Comparison of ENCODE assay signal across 1 cellular context in the genomic region with DNA sequence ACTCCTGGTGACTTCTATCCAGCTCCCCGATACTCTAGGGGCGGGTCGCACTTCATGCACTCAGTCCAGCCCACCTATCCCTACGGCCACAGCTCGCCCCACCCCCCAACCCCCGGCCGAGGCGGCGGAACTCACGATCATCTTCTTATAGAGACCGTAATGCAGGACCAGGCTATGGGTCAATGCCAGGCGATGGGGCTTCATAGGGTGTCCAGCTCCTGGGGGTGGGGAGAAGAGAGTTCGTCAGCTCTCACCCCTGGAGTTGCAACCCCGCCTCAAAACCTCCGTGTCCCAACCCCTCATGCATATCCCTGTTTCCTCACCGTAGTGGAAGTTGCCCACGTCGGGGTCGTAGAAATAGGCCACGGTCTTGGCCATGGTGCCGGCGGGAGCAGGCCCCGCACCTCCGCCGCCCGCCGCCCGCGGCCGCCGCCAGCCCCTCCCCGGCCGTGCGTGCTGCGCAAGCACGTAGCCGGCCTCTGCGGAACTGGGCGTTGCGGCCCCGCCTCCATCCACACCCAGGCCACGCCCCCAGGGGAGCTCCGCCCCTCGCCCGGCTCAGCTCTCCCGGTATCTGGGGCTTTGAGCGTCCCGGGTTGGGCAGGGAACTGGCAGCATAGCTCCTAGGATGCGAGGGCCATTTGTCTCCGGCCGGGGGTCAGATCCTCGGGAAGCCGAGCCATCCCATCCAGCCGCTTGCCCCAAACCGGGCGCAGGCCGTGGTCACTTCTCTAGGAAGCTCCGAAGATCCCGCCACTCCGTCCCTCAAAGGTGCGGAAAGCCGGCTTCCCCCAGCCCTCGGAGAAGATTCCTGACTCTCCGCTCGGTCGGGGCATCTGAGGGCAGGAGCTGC.
A peak's percentile ranks its signal among the peaks of the same experiment; 100 is the strongest.
TF ChIP-seq lines count a peak whose summit lies in the region.

A gene (minus strand): TSS at position 437 of the 853 bp plus-strand sequence. CDS start 59 bp downstream, at position 378.
A gene with protein sequence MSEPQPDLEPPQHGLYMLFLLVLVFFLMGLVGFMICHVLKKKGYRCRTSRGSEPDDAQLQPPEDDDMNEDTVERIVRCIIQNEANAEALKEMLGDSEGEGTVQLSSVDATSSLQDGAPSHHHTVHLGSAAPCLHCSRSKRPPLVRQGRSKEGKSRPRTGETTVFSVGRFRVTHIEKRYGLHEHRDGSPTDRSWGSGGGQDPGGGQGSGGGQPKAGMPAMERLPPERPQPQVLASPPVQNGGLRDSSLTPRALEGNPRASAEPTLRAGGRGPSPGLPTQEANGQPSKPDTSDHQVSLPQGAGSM (plus strand): TSS at position 585 of the 853 bp plus-strand sequence. CDS start 1,229 bp downstream, outside the sequence.

TF ChIP-seq in HepG2, 621 proteins besides CTCF, POLR2A, EP300 and RAD21 (continued from another document and continues in another):
- TF ChIP-seq, protein P1, sequence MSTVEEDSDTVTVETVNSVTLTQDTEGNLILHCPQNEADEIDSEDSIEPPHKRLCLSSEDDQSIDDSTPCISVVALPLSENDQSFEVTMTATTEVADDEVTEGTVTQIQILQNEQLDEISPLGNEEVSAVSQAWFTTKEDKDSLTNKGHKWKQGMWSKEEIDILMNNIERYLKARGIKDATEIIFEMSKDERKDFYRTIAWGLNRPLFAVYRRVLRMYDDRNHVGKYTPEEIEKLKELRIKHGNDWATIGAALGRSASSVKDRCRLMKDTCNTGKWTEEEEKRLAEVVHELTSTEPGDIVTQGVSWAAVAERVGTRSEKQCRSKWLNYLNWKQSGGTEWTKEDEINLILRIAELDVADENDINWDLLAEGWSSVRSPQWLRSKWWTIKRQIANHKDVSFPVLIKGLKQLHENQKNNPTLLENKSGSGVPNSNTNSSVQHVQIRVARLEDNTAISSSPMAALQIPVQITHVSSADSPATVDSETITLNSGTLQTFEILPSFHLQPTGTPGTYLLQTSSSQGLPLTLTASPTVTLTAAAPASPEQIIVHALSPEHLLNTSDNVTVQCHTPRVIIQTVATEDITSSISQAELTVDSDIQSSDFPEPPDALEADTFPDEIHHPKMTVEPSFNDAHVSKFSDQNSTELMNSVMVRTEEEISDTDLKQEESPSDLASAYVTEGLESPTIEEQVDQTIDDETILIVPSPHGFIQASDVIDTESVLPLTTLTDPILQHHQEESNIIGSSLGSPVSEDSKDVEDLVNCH (CRISPR knock-in tag; IDR thresholded peaks at IDR 0.05): 0 out of 2 replicates have a peak, but pooled peaks have one; percentile 22
- no peak for TF ChIP-seq HMG20B (CRISPR knock-in tag; conservative IDR thresholded peaks at IDR 0.05)
- TF ChIP-seq ZNF879 (CRISPR knock-in tag; IDR thresholded peaks at IDR 0.05): no peak
- TF ChIP-seq ZNF430 (CRISPR knock-in tag; IDR thresholded peaks at IDR 0.05): no peak
- TF ChIP-seq FLYWCH1 (CRISPR knock-in tag; IDR thresholded peaks at IDR 0.05): no peak
- TF ChIP-seq, protein P2, sequence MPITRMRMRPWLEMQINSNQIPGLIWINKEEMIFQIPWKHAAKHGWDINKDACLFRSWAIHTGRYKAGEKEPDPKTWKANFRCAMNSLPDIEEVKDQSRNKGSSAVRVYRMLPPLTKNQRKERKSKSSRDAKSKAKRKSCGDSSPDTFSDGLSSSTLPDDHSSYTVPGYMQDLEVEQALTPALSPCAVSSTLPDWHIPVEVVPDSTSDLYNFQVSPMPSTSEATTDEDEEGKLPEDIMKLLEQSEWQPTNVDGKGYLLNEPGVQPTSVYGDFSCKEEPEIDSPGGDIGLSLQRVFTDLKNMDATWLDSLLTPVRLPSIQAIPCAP (CRISPR knock-in tag; IDR thresholded peaks at IDR 0.05; ENCODE audit: low read depth): no peak; the same call in 1 of the 2 replicates
- TF ChIP-seq ZNF75D (CRISPR knock-in tag; IDR thresholded peaks at IDR 0.05; ENCODE audit: borderline replicate concordance): no peak
- TF ChIP-seq, protein P3, sequence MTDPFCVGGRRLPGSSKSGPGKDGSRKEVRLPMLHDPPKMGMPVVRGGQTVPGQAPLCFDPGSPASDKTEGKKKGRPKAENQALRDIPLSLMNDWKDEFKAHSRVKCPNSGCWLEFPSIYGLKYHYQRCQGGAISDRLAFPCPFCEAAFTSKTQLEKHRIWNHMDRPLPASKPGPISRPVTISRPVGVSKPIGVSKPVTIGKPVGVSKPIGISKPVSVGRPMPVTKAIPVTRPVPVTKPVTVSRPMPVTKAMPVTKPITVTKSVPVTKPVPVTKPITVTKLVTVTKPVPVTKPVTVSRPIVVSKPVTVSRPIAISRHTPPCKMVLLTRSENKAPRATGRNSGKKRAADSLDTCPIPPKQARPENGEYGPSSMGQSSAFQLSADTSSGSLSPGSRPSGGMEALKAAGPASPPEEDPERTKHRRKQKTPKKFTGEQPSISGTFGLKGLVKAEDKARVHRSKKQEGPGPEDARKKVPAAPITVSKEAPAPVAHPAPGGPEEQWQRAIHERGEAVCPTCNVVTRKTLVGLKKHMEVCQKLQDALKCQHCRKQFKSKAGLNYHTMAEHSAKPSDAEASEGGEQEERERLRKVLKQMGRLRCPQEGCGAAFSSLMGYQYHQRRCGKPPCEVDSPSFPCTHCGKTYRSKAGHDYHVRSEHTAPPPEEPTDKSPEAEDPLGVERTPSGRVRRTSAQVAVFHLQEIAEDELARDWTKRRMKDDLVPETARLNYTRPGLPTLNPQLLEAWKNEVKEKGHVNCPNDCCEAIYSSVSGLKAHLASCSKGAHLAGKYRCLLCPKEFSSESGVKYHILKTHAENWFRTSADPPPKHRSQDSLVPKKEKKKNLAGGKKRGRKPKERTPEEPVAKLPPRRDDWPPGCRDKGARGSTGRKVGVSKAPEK (CRISPR knock-in tag; IDR thresholded peaks at IDR 0.05; ENCODE audit: borderline replicate concordance): no peak
- no peak for TF ChIP-seq FOXA1 (IDR thresholded peaks at IDR 0.05)
- no peak for TF ChIP-seq FOXA1 (CRISPR knock-in tag; IDR thresholded peaks at IDR 0.05)
- no peak for TF ChIP-seq ZNF44 (CRISPR knock-in tag; IDR thresholded peaks at IDR 0.05)
- TF ChIP-seq ZBTB42 (CRISPR knock-in tag; IDR thresholded peaks at IDR 0.05): no peak
- no peak for TF ChIP-seq TGIF2 (CRISPR knock-in tag; IDR thresholded peaks at IDR 0.05)
- no peak for TF ChIP-seq ETV6 (CRISPR knock-in tag; conservative IDR thresholded peaks at IDR 0.05)
- no peak for TF ChIP-seq ZFP1 (CRISPR knock-in tag; IDR thresholded peaks at IDR 0.05)
- peak; percentile 90 for TF ChIP-seq ZNF501 (CRISPR knock-in tag; IDR thresholded peaks at IDR 0.05)
- TF ChIP-seq GTF3A (CRISPR knock-in tag; conservative IDR thresholded peaks at IDR 0.05): peak; percentile 75; the same call in 1 of the 2 replicates
- TF ChIP-seq ZNF556 (CRISPR knock-in tag; IDR thresholded peaks at IDR 0.05; ENCODE audit: borderline replicate concordance): 0 out of 2 replicates have a peak, but pooled peaks have one; percentile 31
- no peak for TF ChIP-seq FOXK1 (CRISPR knock-in tag; IDR thresholded peaks at IDR 0.05; ENCODE audit: borderline replicate concordance, low read depth)
- no peak for TF ChIP-seq ZNF629 (CRISPR knock-in tag; conservative IDR thresholded peaks at IDR 0.05)
- peak; percentile 61 for TF ChIP-seq ELF1 (CRISPR knock-in tag; IDR thresholded peaks at IDR 0.05)
- no peak for TF ChIP-seq IRF2 (CRISPR knock-in tag; IDR thresholded peaks at IDR 0.05)
- TF ChIP-seq ZNF224 (CRISPR knock-in tag; IDR thresholded peaks at IDR 0.05): peak; percentile 82; the same call in 1 of the 2 replicates
- peak; percentile 53; the same call in 1 of the 2 replicates for TF ChIP-seq ZNF773 (CRISPR knock-in tag; IDR thresholded peaks at IDR 0.05; ENCODE audit: borderline replicate concordance)
- no peak for TF ChIP-seq CC2D1A (CRISPR knock-in tag; IDR thresholded peaks at IDR 0.05)
- TF ChIP-seq, protein P4, sequence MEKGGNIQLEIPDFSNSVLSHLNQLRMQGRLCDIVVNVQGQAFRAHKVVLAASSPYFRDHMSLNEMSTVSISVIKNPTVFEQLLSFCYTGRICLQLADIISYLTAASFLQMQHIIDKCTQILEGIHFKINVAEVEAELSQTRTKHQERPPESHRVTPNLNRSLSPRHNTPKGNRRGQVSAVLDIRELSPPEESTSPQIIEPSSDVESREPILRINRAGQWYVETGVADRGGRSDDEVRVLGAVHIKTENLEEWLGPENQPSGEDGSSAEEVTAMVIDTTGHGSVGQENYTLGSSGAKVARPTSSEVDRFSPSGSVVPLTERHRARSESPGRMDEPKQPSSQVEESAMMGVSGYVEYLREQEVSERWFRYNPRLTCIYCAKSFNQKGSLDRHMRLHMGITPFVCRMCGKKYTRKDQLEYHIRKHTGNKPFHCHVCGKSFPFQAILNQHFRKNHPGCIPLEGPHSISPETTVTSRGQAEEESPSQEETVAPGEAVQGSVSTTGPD (CRISPR knock-in tag; IDR thresholded peaks at IDR 0.05): no peak
- no peak for TF ChIP-seq ZNF296 (CRISPR knock-in tag; conservative IDR thresholded peaks at IDR 0.05)
- TF ChIP-seq ZNF382 (CRISPR knock-in tag; IDR thresholded peaks at IDR 0.05; ENCODE audit: borderline replicate concordance): no peak
- TF ChIP-seq, protein P5, sequence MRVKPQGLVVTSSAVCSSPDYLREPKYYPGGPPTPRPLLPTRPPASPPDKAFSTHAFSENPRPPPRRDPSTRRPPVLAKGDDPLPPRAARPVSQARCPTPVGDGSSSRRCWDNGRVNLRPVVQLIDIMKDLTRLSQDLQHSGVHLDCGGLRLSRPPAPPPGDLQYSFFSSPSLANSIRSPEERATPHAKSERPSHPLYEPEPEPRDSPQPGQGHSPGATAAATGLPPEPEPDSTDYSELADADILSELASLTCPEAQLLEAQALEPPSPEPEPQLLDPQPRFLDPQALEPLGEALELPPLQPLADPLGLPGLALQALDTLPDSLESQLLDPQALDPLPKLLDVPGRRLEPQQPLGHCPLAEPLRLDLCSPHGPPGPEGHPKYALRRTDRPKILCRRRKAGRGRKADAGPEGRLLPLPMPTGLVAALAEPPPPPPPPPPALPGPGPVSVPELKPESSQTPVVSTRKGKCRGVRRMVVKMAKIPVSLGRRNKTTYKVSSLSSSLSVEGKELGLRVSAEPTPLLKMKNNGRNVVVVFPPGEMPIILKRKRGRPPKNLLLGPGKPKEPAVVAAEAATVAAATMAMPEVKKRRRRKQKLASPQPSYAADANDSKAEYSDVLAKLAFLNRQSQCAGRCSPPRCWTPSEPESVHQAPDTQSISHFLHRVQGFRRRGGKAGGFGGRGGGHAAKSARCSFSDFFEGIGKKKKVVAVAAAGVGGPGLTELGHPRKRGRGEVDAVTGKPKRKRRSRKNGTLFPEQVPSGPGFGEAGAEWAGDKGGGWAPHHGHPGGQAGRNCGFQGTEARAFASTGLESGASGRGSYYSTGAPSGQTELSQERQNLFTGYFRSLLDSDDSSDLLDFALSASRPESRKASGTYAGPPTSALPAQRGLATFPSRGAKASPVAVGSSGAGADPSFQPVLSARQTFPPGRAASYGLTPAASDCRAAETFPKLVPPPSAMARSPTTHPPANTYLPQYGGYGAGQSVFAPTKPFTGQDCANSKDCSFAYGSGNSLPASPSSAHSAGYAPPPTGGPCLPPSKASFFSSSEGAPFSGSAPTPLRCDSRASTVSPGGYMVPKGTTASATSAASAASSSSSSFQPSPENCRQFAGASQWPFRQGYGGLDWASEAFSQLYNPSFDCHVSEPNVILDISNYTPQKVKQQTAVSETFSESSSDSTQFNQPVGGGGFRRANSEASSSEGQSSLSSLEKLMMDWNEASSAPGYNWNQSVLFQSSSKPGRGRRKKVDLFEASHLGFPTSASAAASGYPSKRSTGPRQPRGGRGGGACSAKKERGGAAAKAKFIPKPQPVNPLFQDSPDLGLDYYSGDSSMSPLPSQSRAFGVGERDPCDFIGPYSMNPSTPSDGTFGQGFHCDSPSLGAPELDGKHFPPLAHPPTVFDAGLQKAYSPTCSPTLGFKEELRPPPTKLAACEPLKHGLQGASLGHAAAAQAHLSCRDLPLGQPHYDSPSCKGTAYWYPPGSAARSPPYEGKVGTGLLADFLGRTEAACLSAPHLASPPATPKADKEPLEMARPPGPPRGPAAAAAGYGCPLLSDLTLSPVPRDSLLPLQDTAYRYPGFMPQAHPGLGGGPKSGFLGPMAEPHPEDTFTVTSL (CRISPR knock-in tag; IDR thresholded peaks at IDR 0.05; ENCODE audit: borderline replicate concordance): no peak
- peak; percentile 77 for TF ChIP-seq POLR2AphosphoS5 (IDR thresholded peaks at IDR 0.05; ENCODE audit: low read depth, low read length)
- TF ChIP-seq ASH2L (IDR thresholded peaks at IDR 0.05; ENCODE audit: insufficient read length, low read depth, low read length): peak; percentile 90
- TF ChIP-seq ZNF232 (CRISPR knock-in tag; IDR thresholded peaks at IDR 0.05; ENCODE audit: borderline replicate concordance): no peak
- no peak for TF ChIP-seq FOSL2 (CRISPR knock-in tag; IDR thresholded peaks at IDR 0.05)
- TF ChIP-seq ZNF530 (CRISPR knock-in tag; IDR thresholded peaks at IDR 0.05; ENCODE audit: low read depth): no peak
- TF ChIP-seq, protein P6, sequence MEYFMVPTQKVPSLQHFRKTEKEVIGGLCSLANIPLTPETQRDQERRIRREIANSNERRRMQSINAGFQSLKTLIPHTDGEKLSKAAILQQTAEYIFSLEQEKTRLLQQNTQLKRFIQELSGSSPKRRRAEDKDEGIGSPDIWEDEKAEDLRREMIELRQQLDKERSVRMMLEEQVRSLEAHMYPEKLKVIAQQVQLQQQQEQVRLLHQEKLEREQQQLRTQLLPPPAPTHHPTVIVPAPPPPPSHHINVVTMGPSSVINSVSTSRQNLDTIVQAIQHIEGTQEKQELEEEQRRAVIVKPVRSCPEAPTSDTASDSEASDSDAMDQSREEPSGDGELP (IDR thresholded peaks at IDR 0.05; ENCODE audit: borderline replicate concordance, low read depth): no peak
- peak; percentile 16; the same call in 1 of the 2 replicates for TF ChIP-seq GABPB1 (CRISPR knock-in tag; IDR thresholded peaks at IDR 0.05)
- no peak for TF ChIP-seq NFATC3 (CRISPR knock-in tag; IDR thresholded peaks at IDR 0.05)
- TF ChIP-seq, protein P7, sequence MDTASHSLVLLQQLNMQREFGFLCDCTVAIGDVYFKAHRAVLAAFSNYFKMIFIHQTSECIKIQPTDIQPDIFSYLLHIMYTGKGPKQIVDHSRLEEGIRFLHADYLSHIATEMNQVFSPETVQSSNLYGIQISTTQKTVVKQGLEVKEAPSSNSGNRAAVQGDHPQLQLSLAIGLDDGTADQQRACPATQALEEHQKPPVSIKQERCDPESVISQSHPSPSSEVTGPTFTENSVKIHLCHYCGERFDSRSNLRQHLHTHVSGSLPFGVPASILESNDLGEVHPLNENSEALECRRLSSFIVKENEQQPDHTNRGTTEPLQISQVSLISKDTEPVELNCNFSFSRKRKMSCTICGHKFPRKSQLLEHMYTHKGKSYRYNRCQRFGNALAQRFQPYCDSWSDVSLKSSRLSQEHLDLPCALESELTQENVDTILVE (CRISPR knock-in tag; IDR thresholded peaks at IDR 0.05): no peak
- TF ChIP-seq RORA (CRISPR knock-in tag; IDR thresholded peaks at IDR 0.05): no peak
- TF ChIP-seq SAFB2 (CRISPR knock-in tag; IDR thresholded peaks at IDR 0.05; ENCODE audit: borderline replicate concordance, low read depth): peak; percentile 4; the same call in 1 of the 2 replicates
